10 cellular contexts compared by ENCODE assay signal in the genomic region with DNA sequence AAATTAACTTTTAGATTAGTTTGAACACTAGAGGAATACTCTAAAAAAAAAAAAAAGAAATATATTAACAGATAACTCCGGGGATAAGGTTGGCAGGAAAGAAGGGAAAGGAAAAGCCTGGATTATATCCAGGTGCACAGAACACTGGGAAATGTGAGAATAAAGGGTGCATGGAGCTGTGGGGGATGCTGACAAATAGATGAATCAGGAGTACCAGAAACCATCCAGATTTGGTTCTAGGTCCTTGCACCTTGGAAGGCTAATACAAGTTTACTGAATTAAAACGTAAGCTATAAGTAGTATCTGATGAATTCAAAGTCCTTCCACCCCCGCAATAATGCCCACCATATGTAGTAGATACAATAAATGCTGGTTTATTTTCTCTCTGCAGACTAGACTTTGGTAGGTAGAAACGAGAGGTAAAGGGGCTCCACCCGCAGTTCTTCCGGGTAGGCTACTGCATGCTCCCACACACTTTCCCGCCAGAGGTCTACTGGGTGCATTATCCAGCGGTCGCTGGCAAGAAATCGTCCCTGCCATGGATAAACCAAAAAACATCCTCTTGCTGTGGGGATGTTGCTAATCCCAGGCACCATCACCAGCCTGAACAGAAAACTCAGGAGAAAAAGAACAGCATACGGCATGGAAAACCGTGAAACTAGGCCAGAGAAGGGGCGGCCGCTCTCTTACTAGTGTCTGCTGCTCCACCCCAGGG. TPM values are rescaled to one million over a fixed set of nuclear protein-coding genes. Genes with fewer than 3 reads are reported as not detected.
DNase-seq lines count a peak whose midpoint lies in the region; ATAC-seq and TF ChIP-seq lines count a peak whose summit lies in the region.
"Had no signal": no experiment of that assay in that cellular context is flagged by ENCODE, and none has a peak within 500 bp of the region (broad histone marks: within the 10 kb centered on the region; RNA-seq: fewer than 3 reads in every experiment).

No MANE protein-coding gene starts in this region.

- TF ChIP-seq CTCF in gastroesophageal sphincter (IDR thresholded peaks at IDR 0.05) (no peak), progenitor cell of endocrine pancreas (IDR thresholded peaks at IDR 0.05; ENCODE audit: unreplicated experiment) (no peak)

- H3K36me3 ChIP-seq in gastroesophageal sphincter: peaks cover 0 to 38% of the 10 kb centered on the region in 2 donors

- peaks cover 0 to 40% (median 5%) of the 10 kb centered on the region in 3 donors for H3K4me1 ChIP-seq in gastroesophageal sphincter

- no peaks in the 10 kb centered on the region for H3K9me3 ChIP-seq in T-helper 17 cell (ENCODE audit: control insufficient read depth, low read length, poor library complexity, severe bottlenecking)
- no peaks in the 10 kb centered on the region for H3K9me3 ChIP-seq in gastroesophageal sphincter

- peak overlapping the region; percentile 47 for H3K4me3 Mint-ChIP-seq in T-helper 17 cell
- peak overlapping the region; percentile 56 for H3K4me3 Mint-ChIP-seq in progenitor cell of endocrine pancreas (ENCODE audit: low read depth)

- H3K27ac Mint-ChIP-seq in T-helper 17 cell: no peak overlapping the region
- H3K27ac Mint-ChIP-seq in progenitor cell of endocrine pancreas: no peak overlapping the region
- H3K27ac Mint-ChIP-seq: activated CD4-positive, alpha-beta memory T cell treated with anti-CD3 and anti-CD28 coated beads for 36 hours had no signal

- peaks cover 41% of the 10 kb centered on the region for H3K27me3 Mint-ChIP-seq in T-helper 17 cell
- H3K27me3 Mint-ChIP-seq in progenitor cell of endocrine pancreas: peaks cover 76% of the 10 kb centered on the region

- no peak for ATAC-seq in T-helper 17 cell
- peak; percentile 3 for ATAC-seq in gastroesophageal sphincter
- no peak for ATAC-seq in GM21737 (IDR thresholded peaks at IDR 0.05; ENCODE audit: unreplicated experiment)

- WGBS in gastroesophageal sphincter (ENCODE audit: low coverage in 1 of 2), 2 donors: 27 to 47% methylated on average over 11 to 13 of the region's 14 CpGs

- H3K9me3 Mint-ChIP-seq in progenitor cell of endocrine pancreas (ENCODE audit: low read depth): no peaks in the 10 kb centered on the region

- no peak for TF ChIP-seq POLR2A in gastroesophageal sphincter (IDR thresholded peaks at IDR 0.05)

- DNase-seq in DMS114 treated with DMSO at 0.1 percent for 48 hours (lab: John Stamatoyannopoulos, UW; ENCODE audit: unreplicated experiment) (peak; percentile 14), T-helper 17 cell (no peak), progenitor cell of endocrine pancreas (ENCODE audit: low spot score, unreplicated experiment) (no peak), Kasumi-1 (lab: John Stamatoyannopoulos, UW) (no peak), NOMO-1 treated with dmso at 0.1 percent for 144 hours (lab: John Stamatoyannopoulos, UW; ENCODE audit: unreplicated experiment) (no peak), NCI-H1417 treated with DMSO at 0.1 percent for 48 hours (lab: John Stamatoyannopoulos, UW) (no peak)
- DNase-seq: activated CD4-positive, alpha-beta memory T cell treated with anti-CD3 and anti-CD28 coated beads for 36 hours had no signal

- H3K4me1 Mint-ChIP-seq in T-helper 17 cell (peaks cover 9% of the 10 kb centered on the region), progenitor cell of endocrine pancreas (ENCODE audit: low read depth) (peaks cover 4% of the 10 kb centered on the region)

- H3K36me3 Mint-ChIP-seq in T-helper 17 cell (ENCODE audit: low read depth): peaks cover 6% of the 10 kb centered on the region
- no peaks in the 10 kb centered on the region for H3K36me3 Mint-ChIP-seq in progenitor cell of endocrine pancreas (ENCODE audit: insufficient read depth)
- H3K36me3 Mint-ChIP-seq: activated CD4-positive, alpha-beta memory T cell treated with anti-CD3 and anti-CD28 coated beads for 36 hours had no signal

- H3K27me3 ChIP-seq in gastroesophageal sphincter: no peaks in the 10 kb centered on the region

- peak overlapping the region; percentile 74 to 95 (median 92) for H3K27ac ChIP-seq in gastroesophageal sphincter

- peak overlapping the region; percentile 86 to 87 for H3K4me3 ChIP-seq in gastroesophageal sphincter

- TF ChIP-seq EP300 in gastroesophageal sphincter (IDR thresholded peaks at IDR 0.05): no peak

RNA-seq across cellular contexts. Expression of a gene that starts 1.6 kb away (rescaled TPM):
- total RNA-seq in T-helper 17 cell (under 1 TPM in 1 of 2 donors, not detected in 1; 0.17 TPM), gastroesophageal sphincter (10 to 100 TPM; 22.2 to 48.1 (median 39.0) TPM), progenitor cell of endocrine pancreas (not detected in 2 replicates)
- total RNA-seq: activated CD4-positive, alpha-beta memory T cell treated with anti-CD3 and anti-CD28 coated beads for 36 hours had no signal

RNA-seq across cellular contexts. Expression of a gene that starts 47.0 kb away (rescaled TPM):
- 10 to 100 TPM; 18.0 to 34.8 TPM for total RNA-seq in T-helper 17 cell
- 10 to 100 TPM in 1 of 4 donors, 1 to 10 TPM in 3; 5.0 to 33.0 (median 6.8) TPM for total RNA-seq in gastroesophageal sphincter
- total RNA-seq in progenitor cell of endocrine pancreas: 0.10 TPM in 1 of 2 replicates, not detected in the other
- total RNA-seq: LHCN-M2 had no signal

Comparison
In these comparisons a context has a peak if more than half of its experiments do, and no peak if none do; other contexts are left out.
1. RNA of a gene that starts 1.6 kb away (total RNA-seq): 22.2 to 48.1 TPM in gastroesophageal sphincter; 0.17 TPM in T-helper 17 cell and not detected in progenitor cell of endocrine pancreas; every median in the first group is over 10 times any median in the second.